In the genomic region with DNA sequence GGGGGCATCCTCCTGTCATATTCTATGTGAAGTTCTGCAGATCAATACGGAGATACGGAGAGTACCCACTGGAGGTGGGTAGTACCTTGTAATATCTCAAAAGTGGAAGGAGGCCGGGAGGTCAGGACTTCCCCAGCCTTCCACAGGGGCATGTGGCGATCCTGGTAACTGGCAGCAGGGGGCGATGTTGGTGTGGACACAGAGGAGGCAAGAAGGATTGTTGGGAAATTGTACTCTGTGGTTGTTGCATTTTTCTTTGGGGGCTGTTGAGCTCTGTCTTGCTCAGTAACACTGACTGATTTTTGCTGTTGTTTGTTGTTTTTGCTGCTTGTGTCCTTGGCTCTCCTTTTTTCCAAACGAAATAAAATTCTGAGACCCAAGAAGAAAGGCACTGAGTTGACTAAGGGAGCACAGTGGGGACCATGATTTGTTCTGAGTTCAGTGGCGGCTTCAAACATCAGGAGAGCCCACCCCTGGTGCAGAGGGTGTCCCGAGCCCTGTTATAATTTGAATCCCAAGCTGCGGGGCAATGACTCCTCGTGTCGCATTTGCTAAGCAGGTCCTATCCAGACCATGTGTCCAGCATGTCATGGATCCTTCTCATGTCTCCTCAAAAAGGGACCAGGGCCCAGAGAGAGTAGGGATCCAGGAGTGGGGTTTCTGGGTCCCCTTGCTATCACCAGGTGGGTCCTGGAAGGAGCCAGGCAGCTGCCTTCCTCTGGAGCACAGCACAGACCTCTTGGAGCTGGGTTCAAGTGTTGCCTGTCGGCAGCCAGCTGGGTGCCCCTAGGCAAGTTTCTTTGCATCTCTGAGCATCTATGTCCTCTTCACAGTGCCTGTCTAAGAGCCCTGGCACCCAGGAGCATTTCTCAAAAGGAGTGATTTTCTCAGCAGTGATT, we compare ENCODE assay signal across 8 cellular contexts. TPM values are rescaled to one million over a fixed set of nuclear protein-coding genes. Genes with fewer than 3 reads are reported as not detected.
DNase-seq lines count a peak whose midpoint lies in the region; ATAC-seq and TF ChIP-seq lines count a peak whose summit lies in the region.

No MANE protein-coding gene starts in this region.

- no peak overlapping the region for H3K4me3 ChIP-seq in choroid plexus epithelial cell (ENCODE audit: low read depth, low read length)
- H3K4me3 ChIP-seq in lower lobe of right lung, result no peak overlapping the region

- intact Hi-C loops in lower lobe of right lung (cut with DNase I), result no loop called here

- no peaks in the 10 kb centered on the region for H3K4me1 ChIP-seq in lower lobe of right lung

- ATAC-seq in HG02610 (IDR thresholded peaks at IDR 0.05; ENCODE audit: unreplicated experiment), result peak; percentile 72
- ATAC-seq in activated CD4-positive, CD25-positive, alpha-beta regulatory T cell treated with anti-CD3 and anti-CD28 coated beads, Interleukin-2, amount 50 U/mL, for 24 hours, result peak; percentile 53 to 54
- ATAC-seq in lower lobe of right lung, result peak; percentile 66 to 73

- peaks cover 47% of the 10 kb centered on the region for H3K27me3 ChIP-seq in lower lobe of right lung (ENCODE audit: low read depth)

- TF ChIP-seq CTCF in GM12872 (IDR thresholded peaks at IDR 0.05; ENCODE audit: insufficient read depth, low read depth, low read length), result peak; percentile 96
- TF ChIP-seq CTCF in choroid plexus epithelial cell (conservative IDR thresholded peaks at IDR 0.05; ENCODE audit: low read depth, low read length), result peak; percentile 96
- peak; percentile 87 for TF ChIP-seq CTCF in lower lobe of right lung (IDR thresholded peaks at IDR 0.05)

- DNase-seq in NCI-H345 (lab: John Stamatoyannopoulos, UW) (peak; percentile 67), choroid plexus epithelial cell (ENCODE audit: low read depth) (peak; percentile 82), lower lobe of right lung (peak; percentile 83), GOT3 (lab: John Stamatoyannopoulos, UW) (no peak)
- peak; percentile 48 for DNase-seq in stimulated activated CD8-positive, alpha-beta memory T cell treated with anti-CD3 and anti-CD28 coated beads, Interleukin-4, amount 100 ng/mL, for 24 hours (ENCODE audit: low read depth)

- no peaks in the 10 kb centered on the region for H3K9me3 ChIP-seq in lower lobe of right lung

- H3K36me3 ChIP-seq in lower lobe of right lung, result no peaks in the 10 kb centered on the region

- H3K27ac ChIP-seq in lower lobe of right lung, result no peak overlapping the region

RNA-seq across cellular contexts. Expression of a gene that starts 22.8 kb away (rescaled TPM):
- total RNA-seq in lower lobe of right lung, result not detected
